In the genomic region with DNA sequence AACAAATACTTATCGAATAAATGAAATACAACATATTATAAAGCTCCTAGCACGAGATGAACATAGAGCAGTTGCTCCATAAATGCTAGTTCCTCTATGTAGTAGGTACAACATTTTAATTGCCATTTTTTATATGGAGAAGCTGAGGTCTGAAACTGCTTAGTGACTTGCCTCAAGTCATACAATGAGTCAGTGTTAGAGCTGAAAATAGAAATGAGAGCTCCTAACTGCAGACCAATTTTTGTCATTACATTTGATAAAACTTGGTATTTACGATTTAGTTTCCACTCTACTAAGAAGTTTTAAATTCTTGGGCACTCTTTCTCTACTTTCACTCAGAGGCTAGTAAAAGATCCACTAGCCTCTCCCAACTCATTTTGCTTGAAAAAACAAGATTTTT, we compare ENCODE assay signal across 10 cellular contexts.
DNase-seq lines count a peak whose midpoint lies in the region; ATAC-seq lines count a peak whose summit lies in the region.
"Had no signal": no experiment of that assay in that cellular context is flagged by ENCODE, and none has a peak within 500 bp of the region (broad histone marks: within the 10 kb centered on the region; RNA-seq: fewer than 3 reads in every experiment).

No MANE protein-coding gene starts in this region.

- H3K36me3 ChIP-seq in adipocyte (ENCODE audit: control insufficient read depth, insufficient read depth, low read length, severe bottlenecking) (no peaks in the 10 kb centered on the region), mucosa of rectum (ENCODE audit: control insufficient read depth in 2 of 2, insufficient read depth in 2 of 2, low read length in 2 of 2) (no peaks in the 10 kb centered on the region)

- H3K4me1 ChIP-seq in adipocyte (ENCODE audit: control insufficient read depth, insufficient read depth, low read length) (peaks cover 49% of the 10 kb centered on the region), mucosa of rectum (ENCODE audit: control insufficient read depth in 2 of 2, insufficient read depth in 2 of 2, low read length in 2 of 2) (peaks cover 13 to 18% of the 10 kb centered on the region in 2 donors)
- H3K4me1 ChIP-seq: psoas muscle had no signal

- H3K27me3 ChIP-seq in adipocyte (replicated peaks; ENCODE audit: control insufficient read depth, insufficient read depth, low read length) (no peaks in the 10 kb centered on the region), mucosa of rectum (ENCODE audit: control insufficient read depth in 2 of 2, insufficient read depth in 2 of 2, low read length in 2 of 2) (no peaks in the 10 kb centered on the region)

- H3K9ac ChIP-seq in adipocyte (ENCODE audit: low read length) (peak overlapping the region; percentile 67), mucosa of rectum (ENCODE audit: low read depth in 1 of 2, low read length in 2 of 2) (peak overlapping the region in 1 of 2 donors; percentile 5)

- H3K4me3 ChIP-seq in adipocyte (ENCODE audit: low read length) (no peak overlapping the region), mucosa of rectum (ENCODE audit: low read length in 2 of 2) (no peak overlapping the region)
- H3K4me3 ChIP-seq: psoas muscle had no signal

- H3K27ac ChIP-seq in mucosa of rectum (ENCODE audit: low read depth in 2 of 2, low read length in 2 of 2), result peak overlapping the region; percentile 74 to 81
- H3K27ac ChIP-seq: psoas muscle had no signal

- DNase-seq in EH (ENCODE audit: low read depth) (peak; percentile 94), HS-5 (ENCODE audit: low read depth) (peak; percentile 9), adipocyte (ENCODE audit: low read depth) (peak; percentile 72), DMS53 treated with DMSO at 0.1 percent for 48 hours (lab: John Stamatoyannopoulos, UW; ENCODE audit: unreplicated experiment) (no peak), NCI-H524 treated with DMSO at 0.1 percent for 48 hours (lab: John Stamatoyannopoulos, UW) (no peak)
- DNase-seq: NCI-H510A, psoas muscle had no signal

- no peak for ATAC-seq in HG03432 (IDR thresholded peaks at IDR 0.05; ENCODE audit: unreplicated experiment)
- no peak for ATAC-seq in HG02798 (IDR thresholded peaks at IDR 0.05; ENCODE audit: poor library complexity, unreplicated experiment)
- ATAC-seq: psoas muscle had no signal

- no peaks in the 10 kb centered on the region for H3K9me3 ChIP-seq in adipocyte (ENCODE audit: control insufficient read depth, low read length)
- no peaks in the 10 kb centered on the region for H3K9me3 ChIP-seq in mucosa of rectum (ENCODE audit: control insufficient read depth in 2 of 2, low read length in 2 of 2)
- H3K9me3 ChIP-seq: psoas muscle had no signal

Comparison
In these comparisons a context has a peak if more than half of its experiments do, and no peak if none do; other contexts are left out.
1. DNase-seq: peak in EH (single experiment), HS-5 (single experiment) and adipocyte (single experiment); none in DMS53 treated with DMSO at 0.1 percent for 48 hours (single experiment) and NCI-H524 treated with DMSO at 0.1 percent for 48 hours (single experiment).